1 cellular context compared by ENCODE assay signal in the genomic region with DNA sequence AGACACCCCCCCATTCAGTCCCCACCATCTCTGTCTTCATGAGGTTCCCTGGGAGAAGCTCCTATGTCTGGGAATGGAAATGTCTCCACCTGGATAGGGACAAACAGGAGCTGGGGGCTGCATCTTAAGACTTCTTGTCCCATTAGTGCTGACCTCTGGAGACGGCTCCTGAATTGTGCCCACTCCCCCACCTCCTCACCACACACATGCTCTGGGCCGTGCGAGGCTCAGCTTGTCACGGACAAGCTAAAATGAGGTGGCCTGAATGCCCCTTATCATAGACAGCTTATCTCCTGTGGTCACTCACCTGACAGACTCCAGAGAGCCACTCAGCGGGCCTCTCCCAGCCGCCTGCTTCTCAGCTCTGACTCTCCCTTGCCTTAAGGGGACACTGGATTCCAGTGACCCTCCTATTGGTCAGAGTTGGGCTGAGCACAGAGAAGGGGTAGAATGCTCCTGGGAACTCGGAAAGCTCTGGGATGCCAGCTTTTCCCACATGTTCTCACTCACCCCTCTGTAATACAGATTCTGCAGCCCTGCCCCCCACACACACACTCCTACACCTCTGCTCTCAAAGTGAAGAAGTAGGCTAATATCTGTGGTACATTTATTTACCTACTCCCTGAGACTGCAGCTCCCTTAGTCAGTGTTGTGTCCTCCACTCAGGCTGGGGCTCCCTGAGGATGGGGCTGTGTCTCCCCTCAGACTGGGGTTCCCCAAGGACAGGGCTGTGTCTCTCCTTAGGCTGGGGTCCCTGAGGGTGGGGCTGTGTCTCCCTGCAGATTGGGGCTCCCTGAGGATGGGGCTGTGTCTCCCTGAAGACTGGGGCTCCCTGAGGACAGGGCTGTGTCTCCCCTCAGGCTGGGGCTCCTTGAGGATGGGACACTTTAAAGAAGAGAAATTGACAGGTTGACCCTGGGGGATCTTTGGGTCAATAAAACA.
A peak's percentile ranks its signal among the peaks of the same experiment; 100 is the strongest.
TF ChIP-seq lines count a peak whose summit lies in the region.

No MANE protein-coding gene starts in this region.

TF ChIP-seq in K562, 482 proteins besides CTCF, POLR2A, EP300 and RAD21 (continued from another document and continues in another):
- TF ChIP-seq, protein P1, sequence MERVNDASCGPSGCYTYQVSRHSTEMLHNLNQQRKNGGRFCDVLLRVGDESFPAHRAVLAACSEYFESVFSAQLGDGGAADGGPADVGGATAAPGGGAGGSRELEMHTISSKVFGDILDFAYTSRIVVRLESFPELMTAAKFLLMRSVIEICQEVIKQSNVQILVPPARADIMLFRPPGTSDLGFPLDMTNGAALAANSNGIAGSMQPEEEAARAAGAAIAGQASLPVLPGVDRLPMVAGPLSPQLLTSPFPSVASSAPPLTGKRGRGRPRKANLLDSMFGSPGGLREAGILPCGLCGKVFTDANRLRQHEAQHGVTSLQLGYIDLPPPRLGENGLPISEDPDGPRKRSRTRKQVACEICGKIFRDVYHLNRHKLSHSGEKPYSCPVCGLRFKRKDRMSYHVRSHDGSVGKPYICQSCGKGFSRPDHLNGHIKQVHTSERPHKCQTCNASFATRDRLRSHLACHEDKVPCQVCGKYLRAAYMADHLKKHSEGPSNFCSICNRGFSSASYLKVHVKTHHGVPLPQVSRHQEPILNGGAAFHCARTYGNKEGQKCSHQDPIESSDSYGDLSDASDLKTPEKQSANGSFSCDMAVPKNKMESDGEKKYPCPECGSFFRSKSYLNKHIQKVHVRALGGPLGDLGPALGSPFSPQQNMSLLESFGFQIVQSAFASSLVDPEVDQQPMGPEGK (CRISPR knock-in tag; IDR thresholded peaks at IDR 0.05; ENCODE audit: borderline replicate concordance), result no peak
- no peak for TF ChIP-seq ZC3H4 (CRISPR knock-in tag; IDR thresholded peaks at IDR 0.05; ENCODE audit: borderline replicate concordance)
- no peak for TF ChIP-seq PTTG1 (tag; IDR thresholded peaks at IDR 0.05; ENCODE audit: low read depth)
- TF ChIP-seq, protein P2, sequence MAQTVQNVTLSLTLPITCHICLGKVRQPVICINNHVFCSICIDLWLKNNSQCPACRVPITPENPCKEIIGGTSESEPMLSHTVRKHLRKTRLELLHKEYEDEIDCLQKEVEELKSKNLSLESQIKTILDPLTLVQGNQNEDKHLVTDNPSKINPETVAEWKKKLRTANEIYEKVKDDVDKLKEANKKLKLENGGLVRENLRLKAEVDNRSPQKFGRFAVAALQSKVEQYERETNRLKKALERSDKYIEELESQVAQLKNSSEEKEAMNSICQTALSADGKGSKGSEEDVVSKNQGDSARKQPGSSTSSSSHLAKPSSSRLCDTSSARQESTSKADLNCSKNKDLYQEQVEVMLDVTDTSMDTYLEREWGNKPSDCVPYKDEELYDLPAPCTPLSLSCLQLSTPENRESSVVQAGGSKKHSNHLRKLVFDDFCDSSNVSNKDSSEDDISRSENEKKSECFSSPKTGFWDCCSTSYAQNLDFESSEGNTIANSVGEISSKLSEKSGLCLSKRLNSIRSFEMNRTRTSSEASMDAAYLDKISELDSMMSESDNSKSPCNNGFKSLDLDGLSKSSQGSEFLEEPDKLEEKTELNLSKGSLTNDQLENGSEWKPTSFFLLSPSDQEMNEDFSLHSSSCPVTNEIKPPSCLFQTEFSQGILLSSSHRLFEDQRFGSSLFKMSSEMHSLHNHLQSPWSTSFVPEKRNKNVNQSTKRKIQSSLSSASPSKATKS (CRISPR knock-in tag; IDR thresholded peaks at IDR 0.05), result no peak
- no peak for TF ChIP-seq DACH1 (IDR thresholded peaks at IDR 0.05; ENCODE audit: partially characterized antibody)
- TF ChIP-seq, protein P3, sequence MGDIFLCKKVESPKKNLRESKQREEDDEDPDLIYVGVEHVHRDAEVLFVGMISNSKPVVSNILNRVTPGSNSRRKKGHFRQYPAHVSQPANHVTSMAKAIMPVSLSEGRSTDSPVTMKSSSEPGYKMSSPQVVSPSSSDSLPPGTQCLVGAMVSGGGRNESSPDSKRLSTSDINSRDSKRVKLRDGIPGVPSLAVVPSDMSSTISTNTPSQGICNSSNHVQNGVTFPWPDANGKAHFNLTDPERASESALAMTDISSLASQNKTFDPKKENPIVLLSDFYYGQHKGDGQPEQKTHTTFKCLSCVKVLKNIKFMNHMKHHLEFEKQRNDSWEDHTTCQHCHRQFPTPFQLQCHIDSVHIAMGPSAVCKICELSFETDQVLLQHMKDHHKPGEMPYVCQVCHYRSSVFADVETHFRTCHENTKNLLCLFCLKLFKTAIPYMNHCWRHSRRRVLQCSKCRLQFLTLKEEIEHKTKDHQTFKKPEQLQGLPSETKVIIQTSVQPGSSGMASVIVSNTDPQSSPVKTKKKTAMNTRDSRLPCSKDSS (IDR thresholded peaks at IDR 0.05; ENCODE audit: low read depth, partially characterized antibody), result no peak
- peak; percentile 82 for TF ChIP-seq JUND (IDR thresholded peaks at IDR 0.05; ENCODE audit: borderline replicate concordance, low read depth, low read length)
- TF ChIP-seq JUND (tag; IDR thresholded peaks at IDR 0.05; ENCODE audit: borderline replicate concordance, low read depth, low read length), result peak; percentile 80; the same call in 2 of the 3 replicates
- no peak for TF ChIP-seq CREBBP (IDR thresholded peaks at IDR 0.05; ENCODE audit: low read depth, low read length)
- TF ChIP-seq, protein P4, sequence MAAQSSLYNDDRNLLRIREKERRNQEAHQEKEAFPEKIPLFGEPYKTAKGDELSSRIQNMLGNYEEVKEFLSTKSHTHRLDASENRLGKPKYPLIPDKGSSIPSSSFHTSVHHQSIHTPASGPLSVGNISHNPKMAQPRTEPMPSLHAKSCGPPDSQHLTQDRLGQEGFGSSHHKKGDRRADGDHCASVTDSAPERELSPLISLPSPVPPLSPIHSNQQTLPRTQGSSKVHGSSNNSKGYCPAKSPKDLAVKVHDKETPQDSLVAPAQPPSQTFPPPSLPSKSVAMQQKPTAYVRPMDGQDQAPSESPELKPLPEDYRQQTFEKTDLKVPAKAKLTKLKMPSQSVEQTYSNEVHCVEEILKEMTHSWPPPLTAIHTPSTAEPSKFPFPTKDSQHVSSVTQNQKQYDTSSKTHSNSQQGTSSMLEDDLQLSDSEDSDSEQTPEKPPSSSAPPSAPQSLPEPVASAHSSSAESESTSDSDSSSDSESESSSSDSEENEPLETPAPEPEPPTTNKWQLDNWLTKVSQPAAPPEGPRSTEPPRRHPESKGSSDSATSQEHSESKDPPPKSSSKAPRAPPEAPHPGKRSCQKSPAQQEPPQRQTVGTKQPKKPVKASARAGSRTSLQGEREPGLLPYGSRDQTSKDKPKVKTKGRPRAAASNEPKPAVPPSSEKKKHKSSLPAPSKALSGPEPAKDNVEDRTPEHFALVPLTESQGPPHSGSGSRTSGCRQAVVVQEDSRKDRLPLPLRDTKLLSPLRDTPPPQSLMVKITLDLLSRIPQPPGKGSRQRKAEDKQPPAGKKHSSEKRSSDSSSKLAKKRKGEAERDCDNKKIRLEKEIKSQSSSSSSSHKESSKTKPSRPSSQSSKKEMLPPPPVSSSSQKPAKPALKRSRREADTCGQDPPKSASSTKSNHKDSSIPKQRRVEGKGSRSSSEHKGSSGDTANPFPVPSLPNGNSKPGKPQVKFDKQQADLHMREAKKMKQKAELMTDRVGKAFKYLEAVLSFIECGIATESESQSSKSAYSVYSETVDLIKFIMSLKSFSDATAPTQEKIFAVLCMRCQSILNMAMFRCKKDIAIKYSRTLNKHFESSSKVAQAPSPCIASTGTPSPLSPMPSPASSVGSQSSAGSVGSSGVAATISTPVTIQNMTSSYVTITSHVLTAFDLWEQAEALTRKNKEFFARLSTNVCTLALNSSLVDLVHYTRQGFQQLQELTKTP (IDR thresholded peaks at IDR 0.05; ENCODE audit: low read depth in 1 of 2, partially characterized antibody in 2 of 2), result peak; percentile 57 to 63
- no peak for TF ChIP-seq ZNF146 (CRISPR knock-in tag; IDR thresholded peaks at IDR 0.05; ENCODE audit: unreplicated experiment)
- TF ChIP-seq SMARCA4 (IDR thresholded peaks at IDR 0.05), result peak; percentile 71; the same call in 1 of the 2 replicates
- TF ChIP-seq, protein P5, sequence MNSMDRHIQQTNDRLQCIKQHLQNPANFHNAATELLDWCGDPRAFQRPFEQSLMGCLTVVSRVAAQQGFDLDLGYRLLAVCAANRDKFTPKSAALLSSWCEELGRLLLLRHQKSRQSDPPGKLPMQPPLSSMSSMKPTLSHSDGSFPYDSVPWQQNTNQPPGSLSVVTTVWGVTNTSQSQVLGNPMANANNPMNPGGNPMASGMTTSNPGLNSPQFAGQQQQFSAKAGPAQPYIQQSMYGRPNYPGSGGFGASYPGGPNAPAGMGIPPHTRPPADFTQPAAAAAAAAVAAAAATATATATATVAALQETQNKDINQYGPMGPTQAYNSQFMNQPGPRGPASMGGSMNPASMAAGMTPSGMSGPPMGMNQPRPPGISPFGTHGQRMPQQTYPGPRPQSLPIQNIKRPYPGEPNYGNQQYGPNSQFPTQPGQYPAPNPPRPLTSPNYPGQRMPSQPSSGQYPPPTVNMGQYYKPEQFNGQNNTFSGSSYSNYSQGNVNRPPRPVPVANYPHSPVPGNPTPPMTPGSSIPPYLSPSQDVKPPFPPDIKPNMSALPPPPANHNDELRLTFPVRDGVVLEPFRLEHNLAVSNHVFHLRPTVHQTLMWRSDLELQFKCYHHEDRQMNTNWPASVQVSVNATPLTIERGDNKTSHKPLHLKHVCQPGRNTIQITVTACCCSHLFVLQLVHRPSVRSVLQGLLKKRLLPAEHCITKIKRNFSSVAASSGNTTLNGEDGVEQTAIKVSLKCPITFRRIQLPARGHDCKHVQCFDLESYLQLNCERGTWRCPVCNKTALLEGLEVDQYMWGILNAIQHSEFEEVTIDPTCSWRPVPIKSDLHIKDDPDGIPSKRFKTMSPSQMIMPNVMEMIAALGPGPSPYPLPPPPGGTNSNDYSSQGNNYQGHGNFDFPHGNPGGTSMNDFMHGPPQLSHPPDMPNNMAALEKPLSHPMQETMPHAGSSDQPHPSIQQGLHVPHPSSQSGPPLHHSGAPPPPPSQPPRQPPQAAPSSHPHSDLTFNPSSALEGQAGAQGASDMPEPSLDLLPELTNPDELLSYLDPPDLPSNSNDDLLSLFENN (IDR thresholded peaks at IDR 0.05; ENCODE audit: low read depth in 2 of 2, low read length in 2 of 2), result no peak
- TF ChIP-seq DNMT1 (IDR thresholded peaks at IDR 0.05), result no peak
- TF ChIP-seq FOXJ3 (CRISPR knock-in tag; IDR thresholded peaks at IDR 0.05), result no peak
- TF ChIP-seq JUN (IDR thresholded peaks at IDR 0.05; ENCODE audit: borderline replicate concordance, low read depth, low read length), result peak; percentile 61; the same call in 1 of the 2 replicates
- no peak for TF ChIP-seq JUN (CRISPR knock-in tag; IDR thresholded peaks at IDR 0.05; ENCODE audit: borderline replicate concordance)
- no peak for TF ChIP-seq NUFIP1 (IDR thresholded peaks at IDR 0.05; ENCODE audit: partially characterized antibody)
- TF ChIP-seq BRD9 (IDR thresholded peaks at IDR 0.05; ENCODE audit: low read depth, partially characterized antibody), result peak; percentile 3
- TF ChIP-seq SRF (CRISPR knock-in tag; IDR thresholded peaks at IDR 0.05), result peak in 1 of 2 experiments; percentile 89; a peak in 2 of 4 replicates
- TF ChIP-seq ETS2 (tag; IDR thresholded peaks at IDR 0.05; ENCODE audit: borderline replicate concordance, poor library complexity, severe bottlenecking), result peak; percentile 9
- no peak; the same call in 1 of the 2 replicates for TF ChIP-seq ZNF431 (CRISPR knock-in tag; IDR thresholded peaks at IDR 0.05)
- TF ChIP-seq MEF2A (IDR thresholded peaks at IDR 0.05; ENCODE audit: control insufficient read depth, low read depth, low read length), result no peak
- TF ChIP-seq, protein P6, sequence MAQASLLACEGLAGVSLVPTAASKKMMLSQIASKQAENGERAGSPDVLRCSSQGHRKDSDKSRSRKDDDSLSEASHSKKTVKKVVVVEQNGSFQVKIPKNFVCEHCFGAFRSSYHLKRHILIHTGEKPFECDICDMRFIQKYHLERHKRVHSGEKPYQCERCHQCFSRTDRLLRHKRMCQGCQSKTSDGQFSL (CRISPR knock-in tag; IDR thresholded peaks at IDR 0.05), result peak; percentile 48; the same call in 1 of the 2 replicates
- TF ChIP-seq, protein P6 (tag; IDR thresholded peaks at IDR 0.05), result peak in 1 of 2 experiments; percentile 58; a peak in 1 of 4 replicates
- TF ChIP-seq RAD51 (IDR thresholded peaks at IDR 0.05; ENCODE audit: borderline replicate concordance, low read depth), result peak; percentile 23; the same call in 1 of the 2 replicates
- no peak for TF ChIP-seq ZNF121 (CRISPR knock-in tag; conservative IDR thresholded peaks at IDR 0.05)
- TF ChIP-seq CBX3 (IDR thresholded peaks at IDR 0.05; ENCODE audit: borderline replicate concordance in 1 of 2, low read length in 2 of 2), result 0 out of 3 replicates have a peak, but pooled peaks of 1 of the 2 experiments have one; percentile 19
- no peak for TF ChIP-seq EP400 (IDR thresholded peaks at IDR 0.05)
- no peak for TF ChIP-seq CHD4 (IDR thresholded peaks at IDR 0.05; ENCODE audit: insufficient read depth, insufficient replicate concordance, low read depth, low read length, poor library complexity, severe bottlenecking)
- TF ChIP-seq, protein P7, sequence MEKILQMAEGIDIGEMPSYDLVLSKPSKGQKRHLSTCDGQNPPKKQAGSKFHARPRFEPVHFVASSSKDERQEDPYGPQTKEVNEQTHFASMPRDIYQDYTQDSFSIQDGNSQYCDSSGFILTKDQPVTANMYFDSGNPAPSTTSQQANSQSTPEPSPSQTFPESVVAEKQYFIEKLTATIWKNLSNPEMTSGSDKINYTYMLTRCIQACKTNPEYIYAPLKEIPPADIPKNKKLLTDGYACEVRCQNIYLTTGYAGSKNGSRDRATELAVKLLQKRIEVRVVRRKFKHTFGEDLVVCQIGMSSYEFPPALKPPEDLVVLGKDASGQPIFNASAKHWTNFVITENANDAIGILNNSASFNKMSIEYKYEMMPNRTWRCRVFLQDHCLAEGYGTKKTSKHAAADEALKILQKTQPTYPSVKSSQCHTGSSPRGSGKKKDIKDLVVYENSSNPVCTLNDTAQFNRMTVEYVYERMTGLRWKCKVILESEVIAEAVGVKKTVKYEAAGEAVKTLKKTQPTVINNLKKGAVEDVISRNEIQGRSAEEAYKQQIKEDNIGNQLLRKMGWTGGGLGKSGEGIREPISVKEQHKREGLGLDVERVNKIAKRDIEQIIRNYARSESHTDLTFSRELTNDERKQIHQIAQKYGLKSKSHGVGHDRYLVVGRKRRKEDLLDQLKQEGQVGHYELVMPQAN (IDR thresholded peaks at IDR 0.05; ENCODE audit: borderline replicate concordance), result no peak
- no peak for TF ChIP-seq NCOR1 (IDR thresholded peaks at IDR 0.05)
- peak; percentile 90; the same call in 1 of the 2 replicates for TF ChIP-seq ZNF583 (CRISPR knock-in tag; IDR thresholded peaks at IDR 0.05)
- TF ChIP-seq, protein P8, sequence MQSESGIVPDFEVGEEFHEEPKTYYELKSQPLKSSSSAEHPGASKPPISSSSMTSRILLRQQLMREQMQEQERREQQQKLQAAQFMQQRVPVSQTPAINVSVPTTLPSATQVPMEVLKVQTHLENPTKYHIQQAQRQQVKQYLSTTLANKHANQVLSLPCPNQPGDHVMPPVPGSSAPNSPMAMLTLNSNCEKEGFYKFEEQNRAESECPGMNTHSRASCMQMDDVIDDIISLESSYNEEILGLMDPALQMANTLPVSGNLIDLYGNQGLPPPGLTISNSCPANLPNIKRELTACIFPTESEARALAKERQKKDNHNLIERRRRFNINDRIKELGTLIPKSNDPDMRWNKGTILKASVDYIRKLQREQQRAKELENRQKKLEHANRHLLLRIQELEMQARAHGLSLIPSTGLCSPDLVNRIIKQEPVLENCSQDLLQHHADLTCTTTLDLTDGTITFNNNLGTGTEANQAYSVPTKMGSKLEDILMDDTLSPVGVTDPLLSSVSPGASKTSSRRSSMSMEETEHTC (IDR thresholded peaks at IDR 0.05), result peak; percentile 81; the same call in 1 of the 2 replicates
- TF ChIP-seq SOX6 (IDR thresholded peaks at IDR 0.05), result peak; percentile 87
- TF ChIP-seq RB1 (IDR thresholded peaks at IDR 0.05; ENCODE audit: low read depth), result 0 out of 2 replicates have a peak, but pooled peaks have one; percentile 26
